ENCODE assay signal across 15 cellular contexts in the genomic region with DNA sequence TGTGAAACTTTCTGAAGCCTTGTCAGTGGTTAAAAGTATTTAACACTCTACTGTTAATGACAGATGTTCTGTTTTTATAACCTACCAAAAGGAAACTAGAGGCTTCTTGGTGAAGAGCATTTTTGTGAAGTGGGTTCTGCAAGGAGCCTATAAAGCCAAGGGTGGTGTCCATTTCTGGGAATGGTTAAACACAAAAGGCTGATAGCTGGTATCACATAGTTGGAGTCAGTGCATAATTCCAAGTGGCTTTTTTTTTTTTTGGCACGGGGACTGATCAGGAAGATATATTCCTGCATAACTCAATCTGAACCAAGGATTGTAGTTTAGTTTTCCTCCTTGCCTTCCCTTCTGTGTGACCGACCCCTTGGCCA. TPM values are rescaled to one million over a fixed set of nuclear protein-coding genes. Genes with fewer than 3 reads are reported as not detected.
DNase-seq lines count a peak whose midpoint lies in the region; ATAC-seq, FAIRE-seq and TF ChIP-seq lines count a peak whose summit lies in the region.
"Had no signal": no experiment of that assay in that cellular context is flagged by ENCODE, and none has a peak within 500 bp of the region (broad histone marks: within the 10 kb centered on the region; RNA-seq: fewer than 3 reads in every experiment).

No MANE protein-coding gene starts in this region.

- BruUV-seq in mammary epithelial cell (replicated peaks; lab: Mats Ljungman, UMichigan), result TSS peak; percentile 44

- H4K20me1 ChIP-seq in mammary epithelial cell (ENCODE audit: insufficient read depth, low read length), result no peaks in the 10 kb centered on the region

- H3K79me2 ChIP-seq in mammary epithelial cell (ENCODE audit: insufficient read depth, low read length), result peaks cover 2% of the 10 kb centered on the region

- no peak for TF ChIP-seq EP300 in A549 (IDR thresholded peaks at IDR 0.05)

- peak overlapping the region; percentile 61 to 85 for H3K27ac ChIP-seq in A549
- H3K27ac ChIP-seq in mammary epithelial cell (ENCODE audit: insufficient read depth, low read depth, low read length), result peak overlapping the region; percentile 56

- no peak for TF ChIP-seq RAD21 in A549 (conservative IDR thresholded peaks at IDR 0.05 in 1 of 2, IDR thresholded peaks at IDR 0.05 in 1 of 2)

- no peak for DNase-seq in A549 (ENCODE audit: low read depth in 1 of 2, low spot score in 1 of 2)
- DNase-seq in HFFc6, result no peak
- DNase-seq in mammary epithelial cell, result no peak
- DNase-seq in myocyte (ENCODE audit: low read depth), result peak; percentile 58
- DNase-seq in sciatic nerve (ENCODE audit: low spot score), result no peak
- no peak for DNase-seq in GM12891 (ENCODE audit: insufficient read length, low spot score)
- DNase-seq: activated CD4-positive, alpha-beta memory T cell treated with anti-CD3 and anti-CD28 coated beads, Interleukin-2, amount 10 ng/mL, durations not matched to agents 7 days and 5 days; activated gamma-delta T cell; central memory CD4-positive, alpha-beta T cell; RPMI8226; stimulated activated CD4-positive, alpha-beta T cell treated with anti-CD3 and anti-CD28 coated beads, Interleukin-4, amount 100 ng/mL, for 24 hours had no signal

- ATAC-seq in A549, result no peak
- ATAC-seq in sciatic nerve, result no peak
- no peak for ATAC-seq in HG03139 (IDR thresholded peaks at IDR 0.05; ENCODE audit: unreplicated experiment)
- ATAC-seq in HG02981 (IDR thresholded peaks at IDR 0.05; ENCODE audit: unreplicated experiment), result no peak
- ATAC-seq: stimulated activated memory B cell treated with anti-CD40 and anti-IgM and Interleukin-4, amounts not matched to agents 10 μg/mL and 1 μg/mL and 100 μg/mL, for 72 hours had no signal

- WGBS in A549 (ENCODE audit: missing lambda C conversion rate), result 71% methylated on average over 2 of the region's 2 CpGs
- 6% methylated on average over 2 of the region's 2 CpGs for WGBS in mammary epithelial cell (ENCODE audit: low coverage, missing lambda C conversion rate)

- H3K36me3 ChIP-seq in mammary epithelial cell (ENCODE audit: insufficient read depth, low read length), result peaks cover 19% of the 10 kb centered on the region

- TF ChIP-seq POLR2A in A549 (IDR thresholded peaks at IDR 0.05; ENCODE audit: low read length) (no peak), GM12891 (IDR thresholded peaks at IDR 0.05; ENCODE audit: low read depth, low read length) (no peak)

- peak overlapping the region; percentile 94 for H3K27ac Mint-ChIP-seq in HFFc6
- H3K27ac Mint-ChIP-seq: activated CD4-positive, alpha-beta memory T cell treated with anti-CD3 and anti-CD28 coated beads, Interleukin-2, amount 10 ng/mL, durations not matched to agents 7 days and 5 days; memory B cell; stimulated activated memory B cell treated with anti-CD40 and anti-IgM and Interleukin-4, amounts not matched to agents 10 μg/mL and 1 μg/mL and 100 μg/mL, for 72 hours had no signal

- POLR2A ChIA-PET in A549 (lab: Yijun Ruan, JAX), result interaction anchor here (0.6 to 2.6 kb wide), 4 partner anchors 28 to 298 kb away, joined by 3 to 18 read pairs (median 3); partner anchors contain the start of genes EFCAB13 and KPNB1

- H3K4me3 Mint-ChIP-seq in HFFc6, result peak overlapping the region; percentile 80
- H3K4me3 Mint-ChIP-seq: activated CD4-positive, alpha-beta memory T cell treated with anti-CD3 and anti-CD28 coated beads, Interleukin-2, amount 10 ng/mL, durations not matched to agents 7 days and 5 days; memory B cell; stimulated activated memory B cell treated with anti-CD40 and anti-IgM and Interleukin-4, amounts not matched to agents 10 μg/mL and 1 μg/mL and 100 μg/mL, for 72 hours had no signal

- no peak overlapping the region for H2AFZ ChIP-seq in mammary epithelial cell (ENCODE audit: low read depth, low read length)

- H3K4me1 ChIP-seq in A549 (peaks cover 34% of the 10 kb centered on the region), mammary epithelial cell (ENCODE audit: insufficient read depth, low read length) (peaks cover 27% of the 10 kb centered on the region)

- dilution Hi-C loops in mammary epithelial cell (cut with HindIII; ENCODE audit: low sequenced_read_pairs), result no loop called here

- in situ Hi-C loops in mammary epithelial cell (cut with MboI; ENCODE audit: low sequenced_read_pairs in 2 of 2), result loop anchor here in 1 of 2 donors (25.0 kb wide), 2 partner anchors 260 to 385 kb away; no protein-coding TSS in a partner anchor

- no peaks in the 10 kb centered on the region; the same call in 1 of the 2 replicates for H3K27me3 Mint-ChIP-seq in HFFc6 (ENCODE audit: insufficient read depth)
- H3K27me3 Mint-ChIP-seq: activated CD4-positive, alpha-beta memory T cell treated with anti-CD3 and anti-CD28 coated beads, Interleukin-2, amount 10 ng/mL, durations not matched to agents 7 days and 5 days; memory B cell; stimulated activated memory B cell treated with anti-CD40 and anti-IgM and Interleukin-4, amounts not matched to agents 10 μg/mL and 1 μg/mL and 100 μg/mL, for 72 hours had no signal

- H3K9me3 ChIP-seq in A549 (no peaks in the 10 kb centered on the region), mammary epithelial cell (replicated peaks; ENCODE audit: insufficient read depth, low read length) (no peaks in the 10 kb centered on the region)

- CTCF ChIA-PET in A549 (lab: Yijun Ruan, JAX) (interaction anchor here (0.8 to 1.9 kb wide), 4 partner anchors 18 to 185 kb away, joined by 3 to 6 read pairs (median 4); no protein-coding TSS in a partner anchor), mammary epithelial cell (lab: Charles Lee; ENCODE audit: low non-redundant PET) (no interaction called here)

- H3K27me3 ChIP-seq in mammary epithelial cell (ENCODE audit: insufficient read depth, low read length), result no peaks in the 10 kb centered on the region

- TF ChIP-seq CTCF in A549 (IDR thresholded peaks at IDR 0.05) (no peak), HFFc6 (IDR thresholded peaks at IDR 0.05) (no peak), mammary epithelial cell (conservative IDR thresholded peaks at IDR 0.05 in 1 of 2, IDR thresholded peaks at IDR 0.05 in 1 of 2; ENCODE audit: extremely low read depth in 1 of 2, insufficient read depth in 1 of 2, low read depth in 1 of 2, low read length in 2 of 2) (no peak)

- H3K4me2 ChIP-seq in A549, result peak overlapping the region; percentile 67
- H3K4me2 ChIP-seq in mammary epithelial cell (ENCODE audit: insufficient read depth, low read depth, low read length), result peak overlapping the region; percentile 46

- H3K9me3 Mint-ChIP-seq in HFFc6, result no peaks in the 10 kb centered on the region
- H3K9me3 Mint-ChIP-seq: activated CD4-positive, alpha-beta memory T cell treated with anti-CD3 and anti-CD28 coated beads, Interleukin-2, amount 10 ng/mL, durations not matched to agents 7 days and 5 days; memory B cell; stimulated activated memory B cell treated with anti-CD40 and anti-IgM and Interleukin-4, amounts not matched to agents 10 μg/mL and 1 μg/mL and 100 μg/mL, for 72 hours had no signal

- peaks cover 49% of the 10 kb centered on the region for H3K4me1 Mint-ChIP-seq in HFFc6 (ENCODE audit: low read depth)
- H3K4me1 Mint-ChIP-seq: memory B cell; stimulated activated memory B cell treated with anti-CD40 and anti-IgM and Interleukin-4, amounts not matched to agents 10 μg/mL and 1 μg/mL and 100 μg/mL, for 72 hours had no signal

- H3K36me3 Mint-ChIP-seq in HFFc6 (ENCODE audit: low read depth), result peaks cover 34% of the 10 kb centered on the region

- no peak for FAIRE-seq in A549 (lab: Jason Lieb, UNC)
- no peak for FAIRE-seq in GM12891 (lab: Jason Lieb, UNC)

- intact Hi-C loops in mammary epithelial cell (cut with micrococcal nuclease), result no loop called here
- intact Hi-C loops in sciatic nerve (cut with DNase I), result no loop called here

- H3K4me3 ChIP-seq in A549 (no peak overlapping the region), mammary epithelial cell (replicated peaks in 1 of 3; ENCODE audit: insufficient read depth in 1 of 3, low read depth in 2 of 3, low read length in 3 of 3) (no peak overlapping the region)

- H3K9ac ChIP-seq in mammary epithelial cell (ENCODE audit: insufficient read depth, low read length), result no peak overlapping the region

TF ChIP-seq in A549, 52 proteins besides CTCF, POLR2A, EP300 and RAD21:
- TF ChIP-seq HOXB5 (CRISPR knock-in tag; IDR thresholded peaks at IDR 0.05) (0 out of 2 replicates have a peak, but pooled peaks have one; percentile 29), PHF8 (IDR thresholded peaks at IDR 0.05; ENCODE audit: borderline replicate concordance, low read depth) (no peak)

TF ChIP-seq in GM12891, 5 proteins besides CTCF, POLR2A, EP300 and RAD21:
- no peak for TF ChIP-seq PAX5 (IDR thresholded peaks at IDR 0.05; ENCODE audit: insufficient read depth, low read length, severe bottlenecking)
- no peak for TF ChIP-seq TAF1 (IDR thresholded peaks at IDR 0.05; ENCODE audit: low read depth, low read length)
- TF ChIP-seq POLR2AphosphoS5 (IDR thresholded peaks at IDR 0.05; ENCODE audit: low read depth, low read length), result no peak
- no peak for TF ChIP-seq SPI1 (IDR thresholded peaks at IDR 0.05; ENCODE audit: low read depth, low read length)
- no peak for TF ChIP-seq POU2F2 (IDR thresholded peaks at IDR 0.05; ENCODE audit: low read depth, low read length)

RNA-seq across cellular contexts. Expression of gene KPNB1, which starts 27.6 kb away (rescaled TPM):
- polyA plus RNA-seq in A549 (2011; rRNA removed) (358 and 452 TPM in 2 replicates), A549 (2017; fragmentation: RNase III; extraction: RNeasy Plus Mini Kit Qiagen cat#74134 plus additional on column Dnase treatment) (315 to 338 TPM (median 320 TPM) in 3 replicates), mammary epithelial cell (187 TPM)
- 106 and 139 TPM in 2 replicates for polyA plus RNA-seq in A549 (2012; cell fraction: cytosol; rRNA removed)
- polyA plus RNA-seq in A549 (2012; cell fraction: nucleus; rRNA removed), result 126 and 194 TPM in 2 replicates
- 388 and 417 TPM in 2 replicates for polyA minus RNA-seq in A549 (2011; rRNA and poly(A)+ RNA removed)
- total RNA-seq in HFFc6 (2021; fragmentation: NEBNext Ultra II Directional; extraction: Animal tissue kit (Norgen Biotek cat#: 25700)), result 100 to 1,000 TPM; 439 to 580 (median 549) TPM
- total RNA-seq in mammary epithelial cell (100 to 1,000 TPM; 333 to 454 TPM), myocyte (230 and 249 TPM in 2 replicates), sciatic nerve (223 TPM)
- 664 TPM for polyA minus RNA-seq in mammary epithelial cell
- 140 TPM for polyA plus RNA-seq in myocyte (2012)
- 178 TPM for polyA plus RNA-seq in GM12891 (2012; ENCODE audit: low read depth, missing spikeins)
